Comparison of ENCODE assay signal across 12 cellular contexts in the genomic region with DNA sequence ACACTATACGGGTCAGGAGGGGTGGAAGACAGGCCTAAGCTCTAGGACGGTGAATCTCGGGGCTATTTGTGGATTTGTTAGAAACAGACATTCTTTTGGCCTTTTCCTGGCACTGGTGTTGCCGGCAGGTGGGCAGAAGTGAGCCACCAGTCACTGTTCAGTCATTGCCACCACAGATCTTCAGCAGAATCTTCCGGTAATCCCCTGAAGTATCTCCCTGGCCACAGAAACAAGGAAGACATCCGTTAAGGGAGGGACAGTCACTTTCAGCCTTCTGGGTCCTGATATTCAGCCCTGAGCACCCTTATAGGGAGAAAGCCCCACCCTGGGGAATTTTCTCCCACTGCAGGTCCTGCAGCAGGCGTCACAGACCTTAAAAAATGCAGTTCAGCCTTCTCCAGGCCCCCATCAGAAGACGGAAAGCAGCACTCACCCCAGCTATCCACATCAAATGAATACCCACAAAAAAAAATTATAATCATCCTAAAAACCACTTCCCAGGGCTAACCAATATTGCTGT. TPM values are rescaled to one million over a fixed set of nuclear protein-coding genes. Genes with fewer than 3 reads are reported as not detected.
A peak's percentile ranks its signal among the peaks of the same experiment; 100 is the strongest.
DNase-seq lines count a peak whose midpoint lies in the region; ATAC-seq, FAIRE-seq and TF ChIP-seq lines count a peak whose summit lies in the region.
"Had no signal": no experiment of that assay in that cellular context is flagged by ENCODE, and none has a peak within 500 bp of the region (broad histone marks: within the 10 kb centered on the region; RNA-seq: fewer than 3 reads in every experiment).

No MANE protein-coding gene starts in this region.

- no peak for TF ChIP-seq RAD21 in SK-N-SH (IDR thresholded peaks at IDR 0.05; ENCODE audit: low read length)

- H3K27me3 ChIP-seq in SK-N-SH (ENCODE audit: insufficient read depth) (no peaks in the 10 kb centered on the region), astrocyte (ENCODE audit: insufficient read depth, low read length) (no peaks in the 10 kb centered on the region), subcutaneous abdominal adipose tissue (ENCODE audit: control insufficient read depth in 5 of 5, insufficient read depth in 4 of 5, low read length in 5 of 5) (no peaks in the 10 kb centered on the region)

- H3K4me1 ChIP-seq in SK-N-SH (ENCODE audit: control insufficient read depth in 1 of 2, insufficient read depth in 2 of 2, low read depth in 1 of 2, low read length in 1 of 2), result peaks cover 23 to 42% of the 10 kb centered on the region in 2 experiments; a peak in 3 of 4 replicates
- H3K4me1 ChIP-seq in astrocyte (ENCODE audit: insufficient read depth, low read length), result peaks cover 48% of the 10 kb centered on the region
- no peaks in the 10 kb centered on the region for H3K4me1 ChIP-seq in mucosa of descending colon (ENCODE audit: low read depth)
- peaks cover 22 to 52% (median 44%) of the 10 kb centered on the region in 5 donors for H3K4me1 ChIP-seq in subcutaneous abdominal adipose tissue (ENCODE audit: control insufficient read depth in 5 of 5, insufficient read depth in 5 of 5, low read length in 5 of 5)
- H3K4me1 ChIP-seq: parathyroid adenoma had no signal

- CTCF ChIA-PET in SK-N-SH (lab: Yijun Ruan, JAX), result interaction anchor here (1.0 to 3.4 kb wide), 2 partner anchors 12 to 67 kb away, joined by 4 to 28 read pairs; no protein-coding TSS in a partner anchor

- ATAC-seq in SK-N-SH treated with all-trans-retinoic acid at 6 μM for 48 hours (no peak), mucosa of descending colon (no peak)

- no peak for FAIRE-seq in astrocyte (lab: Jason Lieb, UNC)

- H3F3A ChIP-seq in SK-N-SH (replicated peaks; ENCODE audit: insufficient read depth), result peaks cover 33% of the 10 kb centered on the region

- no peak for TF ChIP-seq EP300 in SK-N-SH (IDR thresholded peaks at IDR 0.05; ENCODE audit: borderline replicate concordance in 1 of 2, low read depth in 1 of 2, low read length in 1 of 2)

- H3K9me3 ChIP-seq in SK-N-SH, result no peaks in the 10 kb centered on the region
- no peaks in the 10 kb centered on the region for H3K9me3 ChIP-seq in astrocyte (ENCODE audit: insufficient read depth, low read depth, low read length)
- no peaks in the 10 kb centered on the region for H3K9me3 ChIP-seq in mucosa of descending colon
- H3K9me3 ChIP-seq in subcutaneous abdominal adipose tissue (ENCODE audit: control insufficient read depth in 5 of 5, low read length in 5 of 5), result no peaks in the 10 kb centered on the region

- no peaks in the 10 kb centered on the region for H3K9me2 ChIP-seq in SK-N-SH

- no peaks in the 10 kb centered on the region for H4K20me1 ChIP-seq in SK-N-SH (ENCODE audit: insufficient read depth)
- H4K20me1 ChIP-seq in astrocyte (ENCODE audit: insufficient read depth, low read length), result peaks cover 11% of the 10 kb centered on the region

- peak overlapping the region; percentile 85 to 86 for H3K27ac ChIP-seq in SK-N-SH (ENCODE audit: low read depth in 2 of 2, low read length in 1 of 2)
- peak overlapping the region; percentile 82 for H3K27ac ChIP-seq in astrocyte (ENCODE audit: low read depth, low read length)
- H3K27ac ChIP-seq in subcutaneous abdominal adipose tissue (ENCODE audit: low read depth, low read length), result peak overlapping the region; percentile 86
- H3K27ac ChIP-seq: 22Rv1, parathyroid adenoma had no signal

- H3K4me1 Mint-ChIP-seq in astrocyte (ENCODE audit: low read depth, unreplicated experiment), result peaks cover 49% of the 10 kb centered on the region

- H3K27me3 Mint-ChIP-seq in astrocyte (ENCODE audit: low read depth, unreplicated experiment), result no peaks in the 10 kb centered on the region

- no peak for TF ChIP-seq CTCF in SK-N-SH (IDR thresholded peaks at IDR 0.05)
- no peak for TF ChIP-seq CTCF in astrocyte (IDR thresholded peaks at IDR 0.05; ENCODE audit: insufficient read depth, low read depth, low read length)
- no peak for TF ChIP-seq CTCF in mucosa of descending colon (IDR thresholded peaks at IDR 0.05)

- no peak overlapping the region for H2AFZ ChIP-seq in SK-N-SH (ENCODE audit: low read depth)
- H2AFZ ChIP-seq in astrocyte (ENCODE audit: low read depth, low read length), result no peak overlapping the region
- H2AFZ ChIP-seq: parathyroid adenoma had no signal

- DNase-seq in SK-N-SH, result no peak
- DNase-seq in astrocyte (ENCODE audit: low read depth), result no peak
- peak in 2 of 3 donors; percentile 5 to 7 for DNase-seq in mucosa of descending colon
- no peak for DNase-seq in RPMI8226
- DNase-seq in NCI-H526 (lab: John Stamatoyannopoulos, UW), result no peak
- DNase-seq in GM03348 (ENCODE audit: low spot score), result no peak
- DNase-seq: activated CD4-positive, alpha-beta T cell treated with anti-CD3 and anti-CD28 coated beads, Interleukin-2, amount 50 U/mL, for 48 hours; NCI-H1048 had no signal

- H3K4me3 ChIP-seq in SK-N-SH (ENCODE audit: low read depth in 2 of 2, low read length in 1 of 2) (no peak overlapping the region), astrocyte (ENCODE audit: insufficient read depth, low read depth, low read length) (peak overlapping the region; percentile 3), mucosa of descending colon (no peak overlapping the region), subcutaneous abdominal adipose tissue (ENCODE audit: low read depth in 1 of 5, low read length in 5 of 5) (no peak overlapping the region)

- H3K9me3 Mint-ChIP-seq in astrocyte (ENCODE audit: unreplicated experiment), result no peaks in the 10 kb centered on the region

- H3K36me3 Mint-ChIP-seq in astrocyte (ENCODE audit: low read depth, unreplicated experiment), result peaks cover 33% of the 10 kb centered on the region

- 61% methylated on average over 8 of the region's 8 CpGs for WGBS in SK-N-SH (ENCODE audit: low lambda C conversion rate)

- H3K4me2 ChIP-seq in SK-N-SH (peak overlapping the region; percentile 61), astrocyte (ENCODE audit: low read length) (peak overlapping the region; percentile 64)

- H3K36me3 ChIP-seq in SK-N-SH (replicated peaks in 1 of 2; ENCODE audit: control insufficient read depth in 1 of 2, insufficient read depth in 2 of 2, low read length in 1 of 2) (peaks cover 14 to 23% of the 10 kb centered on the region in 2 experiments), astrocyte (ENCODE audit: insufficient read depth, low read length) (peaks cover 23% of the 10 kb centered on the region), mucosa of descending colon (ENCODE audit: low read depth) (peaks cover 18% of the 10 kb centered on the region), subcutaneous abdominal adipose tissue (ENCODE audit: control insufficient read depth in 5 of 5, insufficient read depth in 5 of 5, low read length in 5 of 5) (peaks cover 3 to 96% (median 90%) of the 10 kb centered on the region in 5 donors)

- H3K27ac Mint-ChIP-seq in astrocyte (ENCODE audit: unreplicated experiment), result peak overlapping the region; percentile 79

- H3K9ac ChIP-seq in SK-N-SH (peak overlapping the region; percentile 15; the same call in 1 of the 2 replicates), astrocyte (ENCODE audit: low read length) (peak overlapping the region; percentile 68), subcutaneous abdominal adipose tissue (ENCODE audit: low read length in 5 of 5) (peak overlapping the region in 1 of 5 donors; percentile 8)
- H3K9ac ChIP-seq: parathyroid adenoma had no signal

- intact Hi-C loops in mucosa of descending colon (cut with DNase I, micrococcal nuclease), result loop anchor here (10.0 kb wide), 1 partner anchor 49 kb away; a partner anchor contains a TSS

- POLR2A ChIA-PET in SK-N-SH (lab: Yijun Ruan, JAX), result no interaction called here

- H3K79me2 ChIP-seq in SK-N-SH (ENCODE audit: insufficient read depth), result no peaks in the 10 kb centered on the region
- no peaks in the 10 kb centered on the region for H3K79me2 ChIP-seq in astrocyte (ENCODE audit: insufficient read depth, low read length)
- H3K79me2 ChIP-seq: parathyroid adenoma had no signal

- peak overlapping the region; percentile 23 for H3K4me3 Mint-ChIP-seq in astrocyte (ENCODE audit: unreplicated experiment)

TF ChIP-seq in SK-N-SH, 30 proteins besides CTCF, POLR2A, EP300 and RAD21 (continues in another document):
- TF ChIP-seq FOXM1 (IDR thresholded peaks at IDR 0.05; ENCODE audit: low read depth) (no peak), POLR2AphosphoS5 (IDR thresholded peaks at IDR 0.05; ENCODE audit: low read depth, low read length) (no peak), NFIC (IDR thresholded peaks at IDR 0.05; ENCODE audit: borderline replicate concordance) (no peak)
- TF ChIP-seq, protein P1, sequence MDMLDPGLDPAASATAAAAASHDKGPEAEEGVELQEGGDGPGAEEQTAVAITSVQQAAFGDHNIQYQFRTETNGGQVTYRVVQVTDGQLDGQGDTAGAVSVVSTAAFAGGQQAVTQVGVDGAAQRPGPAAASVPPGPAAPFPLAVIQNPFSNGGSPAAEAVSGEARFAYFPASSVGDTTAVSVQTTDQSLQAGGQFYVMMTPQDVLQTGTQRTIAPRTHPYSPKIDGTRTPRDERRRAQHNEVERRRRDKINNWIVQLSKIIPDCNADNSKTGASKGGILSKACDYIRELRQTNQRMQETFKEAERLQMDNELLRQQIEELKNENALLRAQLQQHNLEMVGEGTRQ (IDR thresholded peaks at IDR 0.05; ENCODE audit: borderline replicate concordance, low read depth, low read length), result no peak

TF ChIP-seq in SK-N-SH treated with all-trans-retinoic acid at 6 μM for 48 hours, 23 proteins besides CTCF, POLR2A, EP300 and RAD21 (continues in another document):
- TF ChIP-seq ZNF70 (CRISPR knock-in tag; IDR thresholded peaks at IDR 0.05), result no peak

RNA-seq across cellular contexts. Expression of a gene that starts 23.2 kb away (rescaled TPM):
- 0.21 TPM in 1 of 2 replicates, not detected in the other for polyA plus RNA-seq in SK-N-SH (2012; rRNA removed)
- 0.10 and 0.29 TPM in 2 replicates for polyA plus RNA-seq in SK-N-SH (2012; cell fraction: cytosol; rRNA removed)
- polyA plus RNA-seq in SK-N-SH (2012; cell fraction: nucleus; rRNA removed), result 0.14 and 0.62 TPM in 2 replicates
- 1.5 and 2.3 TPM in 2 replicates for total RNA-seq in astrocyte
- 10 to 100 TPM in 2 of 3 donors, 1 to 10 TPM in 1; 3.2 to 15.1 (median 11.8) TPM for total RNA-seq in mucosa of descending colon

RNA-seq across cellular contexts. Expression of a gene that starts 49.6 kb away (rescaled TPM):
- 50.9 and 53.6 TPM in 2 replicates for polyA plus RNA-seq in SK-N-SH (2012; rRNA removed)
- polyA plus RNA-seq in SK-N-SH (2012; cell fraction: cytosol; rRNA removed), result 42.2 and 48.2 TPM in 2 replicates
- 59.9 and 66.6 TPM in 2 replicates for polyA plus RNA-seq in SK-N-SH (2012; cell fraction: nucleus; rRNA removed)
- 102 and 122 TPM in 2 replicates for total RNA-seq in astrocyte
- total RNA-seq in mucosa of descending colon, result 100 to 1,000 TPM; 252 to 424 (median 367) TPM

Comparison
In these comparisons a context has a peak if more than half of its experiments do, and no peak if none do; other contexts are left out.
1. DNase-seq: peak in mucosa of descending colon (2 of 3); none in SK-N-SH (single experiment), astrocyte (single experiment), RPMI8226 (single experiment), NCI-H526 (0 of 2) and GM03348 (single experiment).
2. Peak in every context shown above with its lines, with median percentiles within 50 percentile points of each other: H3K27ac ChIP-seq.